In the genomic region with DNA sequence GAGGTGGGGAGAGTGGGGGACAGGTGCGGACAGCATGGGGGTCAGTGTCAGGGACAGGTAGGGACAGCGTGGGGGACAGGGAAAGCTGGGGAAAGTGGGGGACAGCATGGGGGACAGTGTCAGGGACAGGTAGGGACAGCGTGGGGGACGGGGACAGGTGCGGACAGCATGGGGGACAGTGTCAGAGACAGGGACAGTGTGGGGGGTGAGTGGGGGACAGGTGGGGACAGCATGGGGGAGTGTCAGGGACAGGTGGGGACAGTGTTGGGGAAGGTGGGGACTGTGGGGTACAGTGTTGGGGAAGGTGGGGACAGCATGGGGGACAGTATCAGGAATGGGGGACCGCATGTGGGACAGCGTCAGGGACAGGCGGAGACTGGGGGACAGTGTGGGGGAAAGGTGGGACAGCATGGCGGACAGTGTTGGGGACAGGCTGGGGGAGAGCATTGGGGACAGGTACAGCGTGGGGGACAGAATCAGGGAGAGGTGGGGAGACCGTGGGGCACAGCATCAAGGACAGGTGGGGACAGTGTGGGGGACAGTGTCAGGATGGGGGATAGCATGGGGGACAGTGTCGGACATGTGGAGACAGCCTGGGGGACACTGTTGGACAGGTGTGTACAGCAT, we compare ENCODE assay signal across 18 cellular contexts.
A peak's percentile ranks its signal among the peaks of the same experiment; 100 is the strongest.
DNase-seq lines count a peak whose midpoint lies in the region; ATAC-seq and TF ChIP-seq lines count a peak whose summit lies in the region.
"Had no signal": no experiment of that assay in that cellular context is flagged by ENCODE, and none has a peak within 500 bp of the region (broad histone marks: within the 10 kb centered on the region; RNA-seq: fewer than 3 reads in every experiment).

No MANE protein-coding gene starts in this region.

- H3K4me3 Mint-ChIP-seq in type B pancreatic cell, result no peak overlapping the region

- no peaks in the 10 kb centered on the region for H3K4me1 Mint-ChIP-seq in type B pancreatic cell (ENCODE audit: unreplicated experiment)

- H3K4me3 ChIP-seq in RWPE2 (ENCODE audit: severe bottlenecking), result no peak overlapping the region
- H3K4me3 ChIP-seq in lower lobe of right lung, result no peak overlapping the region
- no peak overlapping the region for H3K4me3 ChIP-seq in ascending aorta

- ATAC-seq in RWPE2 (ENCODE audit: low read depth) (no peak), lower lobe of right lung (peak; percentile 28 to 62)
- ATAC-seq: PC-3 had no signal

- H3K4me1 ChIP-seq in RWPE2 (ENCODE audit: insufficient read depth, poor library complexity, severe bottlenecking) (no peaks in the 10 kb centered on the region), lower lobe of right lung (no peaks in the 10 kb centered on the region), ascending aorta (no peaks in the 10 kb centered on the region)

- H3K9me3 ChIP-seq in RWPE2 (ENCODE audit: severe bottlenecking) (no peaks in the 10 kb centered on the region), lower lobe of right lung (no peaks in the 10 kb centered on the region), ascending aorta (no peaks in the 10 kb centered on the region)

- no peak overlapping the region for H3K27ac Mint-ChIP-seq in type B pancreatic cell

- H3K27me3 ChIP-seq in RWPE2 (ENCODE audit: insufficient read depth, poor library complexity, severe bottlenecking) (no peaks in the 10 kb centered on the region), lower lobe of right lung (ENCODE audit: low read depth) (no peaks in the 10 kb centered on the region), ascending aorta (no peaks in the 10 kb centered on the region)

- no peaks in the 10 kb centered on the region for H3K27me3 Mint-ChIP-seq in type B pancreatic cell

- peaks cover 3% of the 10 kb centered on the region for H3K36me3 Mint-ChIP-seq in type B pancreatic cell

- no peaks in the 10 kb centered on the region for H3K36me3 ChIP-seq in RWPE2 (ENCODE audit: low read depth)
- no peaks in the 10 kb centered on the region for H3K36me3 ChIP-seq in lower lobe of right lung
- H3K36me3 ChIP-seq in ascending aorta, result no peaks in the 10 kb centered on the region

- no peak for TF ChIP-seq CTCF in RWPE2 (IDR thresholded peaks at IDR 0.05; ENCODE audit: poor library complexity, severe bottlenecking)
- no peak for TF ChIP-seq CTCF in lower lobe of right lung (IDR thresholded peaks at IDR 0.05)
- TF ChIP-seq CTCF in type B pancreatic cell (conservative IDR thresholded peaks at IDR 0.05), result no peak
- no peak for TF ChIP-seq CTCF in ascending aorta (IDR thresholded peaks at IDR 0.05)

- intact Hi-C loops in lower lobe of right lung (cut with DNase I) (no loop called here), ascending aorta (cut with DNase I) (no loop called here)

- H3K9me3 Mint-ChIP-seq in type B pancreatic cell, result peaks cover 8% of the 10 kb centered on the region

- peak; percentile 43 for DNase-seq in activated effector memory CD4-positive, alpha-beta T cell treated with anti-CD3 and anti-CD28 coated beads, Interleukin-2, amount 50 U/mL, for 16 hours
- no peak for DNase-seq in activated effector memory CD4-positive, alpha-beta T cell treated with Interleukin-2 at 50 U/mL for 16 hours
- DNase-seq in RWPE2 (ENCODE audit: low spot score), result peak; percentile 69
- DNase-seq in lower lobe of right lung, result no peak
- DNase-seq in type B pancreatic cell (ENCODE audit: extremely low spot score, unreplicated experiment), result peak; percentile 61
- DNase-seq in stimulated activated CD8-positive, alpha-beta memory T cell treated with anti-CD3 and anti-CD28 coated beads, Interleukin-4, amount 100 ng/mL, for 48 hours, result no peak
- no peak for DNase-seq in cortex of kidney (lab: John Stamatoyannopoulos, UW)
- no peak for DNase-seq in ascending aorta (ENCODE audit: low spot score in 2 of 2)
- DNase-seq: DMS 273 treated with DMSO at 0.1 percent for 48 hours, EL, KBM-7, NCI-H1436, NCI-H2029, NCI-H2171 treated with DMSO at 0.1 percent for 48 hours, NCI-H774, PC-3 had no signal

- H3K27ac ChIP-seq in RWPE2 (ENCODE audit: poor library complexity, severe bottlenecking) (no peak overlapping the region), lower lobe of right lung (no peak overlapping the region), ascending aorta (no peak overlapping the region)
- H3K27ac ChIP-seq: C4-2B, RWPE1 had no signal

Comparison
In these comparisons a context has a peak if more than half of its experiments do, and no peak if none do; other contexts are left out.
1. DNase-seq: peak in activated effector memory CD4-positive, alpha-beta T cell treated with anti-CD3 and anti-CD28 coated beads, Interleukin-2, amount 50 U/mL, for 16 hours (single experiment), RWPE2 (single experiment) and type B pancreatic cell (single experiment); none in activated effector memory CD4-positive, alpha-beta T cell treated with Interleukin-2 at 50 U/mL for 16 hours (single experiment), lower lobe of right lung (single experiment), stimulated activated CD8-positive, alpha-beta memory T cell treated with anti-CD3 and anti-CD28 coated beads, Interleukin-4, amount 100 ng/mL, for 48 hours (single experiment), cortex of kidney (single experiment) and ascending aorta (0 of 2).